Comparison of ENCODE assay signal across 23 cellular contexts in the genomic region with DNA sequence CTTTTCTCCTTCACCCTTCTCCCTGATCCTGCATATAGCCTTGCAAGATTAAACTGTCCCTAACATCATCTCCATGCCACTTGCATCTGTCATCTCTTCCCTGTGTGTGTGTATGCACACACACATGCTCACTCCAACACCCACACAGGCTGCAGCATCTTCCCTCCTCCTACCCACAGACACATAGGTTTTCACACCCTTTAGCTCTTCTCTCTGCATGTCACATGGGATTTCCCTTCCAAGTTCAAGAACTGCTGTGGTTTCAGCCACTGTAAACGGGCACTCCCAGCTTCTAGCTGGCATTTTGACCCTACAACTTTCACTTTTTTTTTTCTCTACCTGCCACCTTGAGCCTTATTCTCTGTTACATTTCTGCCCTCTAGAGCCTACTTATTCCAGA. TPM values are rescaled to one million over a fixed set of nuclear protein-coding genes. Genes with fewer than 3 reads are reported as not detected.
A peak's percentile ranks its signal among the peaks of the same experiment; 100 is the strongest.
DNase-seq lines count a peak whose midpoint lies in the region; ATAC-seq, FAIRE-seq and TF ChIP-seq lines count a peak whose summit lies in the region.
"Had no signal": no experiment of that assay in that cellular context is flagged by ENCODE, and none has a peak within 500 bp of the region (broad histone marks: within the 10 kb centered on the region; RNA-seq: fewer than 3 reads in every experiment).

No MANE protein-coding gene starts in this region.

- H3K36me3 ChIP-seq in MM.1S (replicated peaks; ENCODE audit: insufficient read depth, low read length) (no peaks in the 10 kb centered on the region), neural progenitor cell (no peaks in the 10 kb centered on the region), gastrocnemius medialis (no peaks in the 10 kb centered on the region)
- H3K36me3 ChIP-seq: MG63, SJCRH30 had no signal

- H3K4me3 ChIP-seq in MM.1S (ENCODE audit: low read length) (no peak overlapping the region), neural progenitor cell (no peak overlapping the region), gastrocnemius medialis (no peak overlapping the region)
- H3K4me3 ChIP-seq: MG63, SJCRH30 had no signal

- TF ChIP-seq CTCF in D721Med (IDR thresholded peaks at IDR 0.05; ENCODE audit: insufficient read depth, missing control alignments) (no peak), MM.1S (IDR thresholded peaks at IDR 0.05; ENCODE audit: low read length) (no peak), neural progenitor cell (IDR thresholded peaks at IDR 0.05) (no peak), gastrocnemius medialis (IDR thresholded peaks at IDR 0.05 in 4 of 5, conservative IDR thresholded peaks at IDR 0.05 in 1 of 5) (no peak)

- no peaks in the 10 kb centered on the region for H3K4me1 ChIP-seq in MM.1S (ENCODE audit: low read length)
- peaks cover 5% of the 10 kb centered on the region for H3K4me1 ChIP-seq in neural progenitor cell
- no peaks in the 10 kb centered on the region for H3K4me1 ChIP-seq in gastrocnemius medialis
- H3K4me1 ChIP-seq: SJCRH30 had no signal

- H3K79me2 ChIP-seq in MM.1S (ENCODE audit: low read length) = no peaks in the 10 kb centered on the region
- no peaks in the 10 kb centered on the region for H3K79me2 ChIP-seq in neural progenitor cell (ENCODE audit: low read depth)

- no peak overlapping the region for H3K27ac Mint-ChIP-seq in neural progenitor cell
- H3K27ac Mint-ChIP-seq: CD8-positive, alpha-beta memory T cell; T-helper 1 cell treated with Interleukin-12 subunit alpha and Interleukin-12 subunit beta and Interleukin-4 antibody, amounts not matched to agents 30 μg/mL and 1 μg/mL, for 36 hours had no signal

- H3K4me3 Mint-ChIP-seq in neural progenitor cell = peak overlapping the region; percentile 5
- H3K4me3 Mint-ChIP-seq: CD8-positive, alpha-beta memory T cell; H9; T-helper 1 cell treated with Interleukin-12 subunit alpha and Interleukin-12 subunit beta and Interleukin-4 antibody, amounts not matched to agents 30 μg/mL and 1 μg/mL, for 36 hours had no signal

- no peak for TF ChIP-seq POLR2A in gastrocnemius medialis (IDR thresholded peaks at IDR 0.05)

- H3K36me3 Mint-ChIP-seq in neural progenitor cell = no peaks in the 10 kb centered on the region

- FAIRE-seq in D721Med (lab: Jason Lieb, UNC) = peak; percentile 21
- FAIRE-seq: G401.6 had no signal

- no peaks in the 10 kb centered on the region for H3K9me2 ChIP-seq in MM.1S (replicated peaks; ENCODE audit: insufficient read depth, low read length)

- no peaks in the 10 kb centered on the region for H3K9me3 Mint-ChIP-seq in neural progenitor cell
- H3K9me3 Mint-ChIP-seq: H9; T-helper 1 cell treated with Interleukin-12 subunit alpha and Interleukin-12 subunit beta and Interleukin-4 antibody, amounts not matched to agents 30 μg/mL and 1 μg/mL, for 36 hours had no signal

- H3K4me1 Mint-ChIP-seq in neural progenitor cell = peaks cover 5% of the 10 kb centered on the region
- H3K4me1 Mint-ChIP-seq: CD8-positive, alpha-beta memory T cell had no signal

- no peak for DNase-seq in D721Med (ENCODE audit: insufficient read length, low spot score)
- peak; percentile 41 for DNase-seq in MM.1S
- no peak for DNase-seq in neural progenitor cell (ENCODE audit: low spot score)
- no peak for DNase-seq in NCI-H524 (lab: John Stamatoyannopoulos, UW)
- DNase-seq in gastrocnemius medialis = no peak
- no peak for DNase-seq in SW 1271 (lab: John Stamatoyannopoulos, UW)
- DNase-seq: C1 segment of cervical spinal cord; CD8-positive, alpha-beta memory T cell; DND-41; H9; Kasumi-1; MG63; NCI-H1092; NCI-H146; NCI-H2081; NCI-H2227 treated with DMSO at 0.1 percent for 48 hours; NCI-H526; SJCRH30 had no signal

- H3K27me3 ChIP-seq in MM.1S (replicated peaks; ENCODE audit: insufficient read depth, low read length) (no peaks in the 10 kb centered on the region), neural progenitor cell (peaks cover 71% of the 10 kb centered on the region), gastrocnemius medialis (peaks cover 9 to 29% (median 27%) of the 10 kb centered on the region in 3 donors)
- H3K27me3 ChIP-seq: SJCRH30 had no signal

- no peak overlapping the region for H3K4me2 ChIP-seq in MM.1S (ENCODE audit: low read depth, low read length)
- no peak overlapping the region for H3K4me2 ChIP-seq in neural progenitor cell

- no peaks in the 10 kb centered on the region for H3F3A ChIP-seq in MM.1S (ENCODE audit: insufficient read depth, low read length)
- no peaks in the 10 kb centered on the region for H3F3A ChIP-seq in neural progenitor cell (ENCODE audit: low read depth)

- H3K9ac ChIP-seq in MM.1S (ENCODE audit: low read length) = no peak overlapping the region
- H3K9ac ChIP-seq in neural progenitor cell = no peak overlapping the region

- H4K20me1 ChIP-seq in MM.1S (ENCODE audit: insufficient read depth, low read length) (no peaks in the 10 kb centered on the region), neural progenitor cell (ENCODE audit: low read depth) (no peaks in the 10 kb centered on the region)

- intact Hi-C loops in gastrocnemius medialis (cut with DNase I; ENCODE audit: low total_unique reads) = no loop called here

- H3K27me3 Mint-ChIP-seq in neural progenitor cell (ENCODE audit: insufficient read depth, low read depth) = peaks cover 23% of the 10 kb centered on the region

- H3K9me3 ChIP-seq in MM.1S (replicated peaks; ENCODE audit: insufficient read depth, low read length) = no peaks in the 10 kb centered on the region
- no peaks in the 10 kb centered on the region for H3K9me3 ChIP-seq in neural progenitor cell (ENCODE audit: low read depth)
- no peaks in the 10 kb centered on the region for H3K9me3 ChIP-seq in gastrocnemius medialis
- H3K9me3 ChIP-seq: MG63, SJCRH30 had no signal

- H2AFZ ChIP-seq in MM.1S (ENCODE audit: low read length) = no peak overlapping the region
- H2AFZ ChIP-seq in neural progenitor cell (replicated peaks) = no peak overlapping the region

- no peak overlapping the region for H3K27ac ChIP-seq in MM.1S (ENCODE audit: low read length)
- no peak overlapping the region for H3K27ac ChIP-seq in neural progenitor cell
- H3K27ac ChIP-seq in gastrocnemius medialis = no peak overlapping the region
- H3K27ac ChIP-seq: SJCRH30 had no signal

- in situ Hi-C loops in gastrocnemius medialis (cut with MboI; ENCODE audit: low sequenced_read_pairs in 4 of 4) = no loop called here

- ATAC-seq in GM18868 (IDR thresholded peaks at IDR 0.05; ENCODE audit: unreplicated experiment) = peak; percentile 72
- no peak for ATAC-seq in gastrocnemius medialis
- ATAC-seq: Panc1 had no signal

RNA-seq across cellular contexts. Expression of gene CELF4, which starts 6.4 kb away (rescaled TPM):
- total RNA-seq in neural progenitor cell (ENCODE audit: low replicate concordance) (0.50 and 1.8 TPM in 2 replicates), gastrocnemius medialis (not detected)
- total RNA-seq: A673; CD8-positive, alpha-beta memory T cell; SJCRH30 had no signal
